Comparison of ENCODE assay signal across 15 cellular contexts in the genomic region with DNA sequence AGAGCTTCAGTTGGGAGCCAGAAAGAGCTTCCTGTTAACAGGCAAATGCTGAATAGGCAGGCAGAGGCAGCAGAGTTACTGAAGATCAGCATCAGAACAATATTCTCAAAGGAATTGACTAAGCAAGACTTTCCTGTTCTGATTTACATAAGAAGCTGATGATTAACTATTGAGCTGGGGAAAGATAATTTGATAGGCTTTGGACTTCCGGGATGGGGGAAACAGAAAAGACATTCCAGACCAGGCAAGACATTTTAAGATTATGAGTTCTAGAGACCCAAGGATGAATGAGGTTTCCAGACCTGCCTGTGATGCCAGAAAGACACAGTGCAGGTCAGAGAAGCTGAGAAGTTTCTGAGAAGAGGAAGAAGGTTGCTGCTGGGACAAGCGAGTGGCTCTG.
DNase-seq lines count a peak whose midpoint lies in the region; ATAC-seq and TF ChIP-seq lines count a peak whose summit lies in the region.
"Had no signal": no experiment of that assay in that cellular context is flagged by ENCODE, and none has a peak within 500 bp of the region (broad histone marks: within the 10 kb centered on the region; RNA-seq: fewer than 3 reads in every experiment).

A gene with protein sequence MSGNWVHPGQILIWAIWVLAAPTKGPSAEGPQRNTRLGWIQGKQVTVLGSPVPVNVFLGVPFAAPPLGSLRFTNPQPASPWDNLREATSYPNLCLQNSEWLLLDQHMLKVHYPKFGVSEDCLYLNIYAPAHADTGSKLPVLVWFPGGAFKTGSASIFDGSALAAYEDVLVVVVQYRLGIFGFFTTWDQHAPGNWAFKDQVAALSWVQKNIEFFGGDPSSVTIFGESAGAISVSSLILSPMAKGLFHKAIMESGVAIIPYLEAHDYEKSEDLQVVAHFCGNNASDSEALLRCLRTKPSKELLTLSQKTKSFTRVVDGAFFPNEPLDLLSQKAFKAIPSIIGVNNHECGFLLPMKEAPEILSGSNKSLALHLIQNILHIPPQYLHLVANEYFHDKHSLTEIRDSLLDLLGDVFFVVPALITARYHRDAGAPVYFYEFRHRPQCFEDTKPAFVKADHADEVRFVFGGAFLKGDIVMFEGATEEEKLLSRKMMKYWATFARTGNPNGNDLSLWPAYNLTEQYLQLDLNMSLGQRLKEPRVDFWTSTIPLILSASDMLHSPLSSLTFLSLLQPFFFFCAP (minus strand): TSS at position 101 of the 400 bp plus-strand sequence. CDS start 152 bp downstream, outside the sequence.

- no peak within 1 kb of the TSS for H2AFZ ChIP-seq in OCI-LY3 (ENCODE audit: low read depth, low read length)

- peaks cover 7% of the 10 kb centered on the region for H3K4me1 ChIP-seq in OCI-LY3 (ENCODE audit: low read length)
- H3K4me1 ChIP-seq: Caco-2 had no signal

- H3K27me3 ChIP-seq in OCI-LY3 (ENCODE audit: low read depth, low read length): peaks cover 3% of the 10 kb centered on the region; the same call in 1 of the 2 replicates
- H3K27me3 ChIP-seq: BLaER1 treated with 17β-estradiol and CSF1 and Interleukin-3, amounts not matched to agents 10 nM and 100 nM had no signal

- no peaks in the 10 kb centered on the region for H3K79me2 ChIP-seq in OCI-LY3 (ENCODE audit: low read length)

- H3K4me2 ChIP-seq in OCI-LY3 (ENCODE audit: low read length): peak within 1 kb of the TSS; percentile 22; the same call in 1 of the 2 replicates
- H3K4me2 ChIP-seq: BLaER1 treated with 17β-estradiol and CSF1 and Interleukin-3, amounts not matched to agents 10 nM and 100 nM had no signal

- H3K27ac ChIP-seq in OCI-LY3 (ENCODE audit: low read length): no peak within 1 kb of the TSS
- H3K27ac ChIP-seq: BLaER1 treated with 17β-estradiol and CSF1 and Interleukin-3, amounts not matched to agents 10 nM and 100 nM; C4-2B had no signal

- TF ChIP-seq CTCF in OCI-LY3 (IDR thresholded peaks at IDR 0.05; ENCODE audit: low read depth, low read length) (no peak), fibroblast of mammary gland (conservative IDR thresholded peaks at IDR 0.05; ENCODE audit: control insufficient read depth, insufficient read depth, low read depth, low read length) (no peak)

- no peaks in the 10 kb centered on the region for H3K9me3 ChIP-seq in OCI-LY3 (ENCODE audit: insufficient read depth, low read length)
- H3K9me3 ChIP-seq: BLaER1 treated with 17β-estradiol and CSF1 and Interleukin-3, amounts not matched to agents 10 nM and 100 nM; Caco-2 had no signal

- no peaks in the 10 kb centered on the region for H4K20me1 ChIP-seq in OCI-LY3 (ENCODE audit: insufficient read depth, low read length)
- H4K20me1 ChIP-seq: BLaER1 treated with 17β-estradiol and CSF1 and Interleukin-3, amounts not matched to agents 10 nM and 100 nM had no signal

- H3K4me3 ChIP-seq in OCI-LY3 (ENCODE audit: low read length) (no peak within 1 kb of the TSS), fibroblast of mammary gland (ENCODE audit: control insufficient read depth, low read depth, low read length) (no peak within 1 kb of the TSS)
- H3K4me3 ChIP-seq: BLaER1 treated with 17β-estradiol and CSF1 and Interleukin-3, amounts not matched to agents 10 nM and 100 nM had no signal

- H3K9ac ChIP-seq in OCI-LY3 (ENCODE audit: low read length): no peak within 1 kb of the TSS
- H3K9ac ChIP-seq: BLaER1 treated with 17β-estradiol and CSF1 and Interleukin-3, amounts not matched to agents 10 nM and 100 nM had no signal

- DNase-seq in fibroblast of mammary gland (ENCODE audit: low read depth) (peak; percentile 1), glomerular visceral epithelial cell (ENCODE audit: extremely low spot score) (no peak), NCI-H1417 treated with DMSO at 0.1 percent for 48 hours (lab: John Stamatoyannopoulos, UW) (no peak)
- DNase-seq: 8988T; AML-193; Caco-2; Calu3; CD4-positive, alpha-beta T cell; CD8-positive, alpha-beta T cell; DMS79 treated with DMSO at 0.1 percent for 48 hours; GF-D8 had no signal

- H3K36me3 ChIP-seq in OCI-LY3 (replicated peaks; ENCODE audit: low read depth, low read length): no peaks in the 10 kb centered on the region
- H3K36me3 ChIP-seq: BLaER1 treated with 17β-estradiol and CSF1 and Interleukin-3, amounts not matched to agents 10 nM and 100 nM had no signal

- no peak for ATAC-seq in HG02970 (IDR thresholded peaks at IDR 0.05; ENCODE audit: low FRiP score, unreplicated experiment)
- ATAC-seq: CD8-positive, alpha-beta T cell had no signal
